ENCODE assay signal across 1 cellular context in the genomic region with DNA sequence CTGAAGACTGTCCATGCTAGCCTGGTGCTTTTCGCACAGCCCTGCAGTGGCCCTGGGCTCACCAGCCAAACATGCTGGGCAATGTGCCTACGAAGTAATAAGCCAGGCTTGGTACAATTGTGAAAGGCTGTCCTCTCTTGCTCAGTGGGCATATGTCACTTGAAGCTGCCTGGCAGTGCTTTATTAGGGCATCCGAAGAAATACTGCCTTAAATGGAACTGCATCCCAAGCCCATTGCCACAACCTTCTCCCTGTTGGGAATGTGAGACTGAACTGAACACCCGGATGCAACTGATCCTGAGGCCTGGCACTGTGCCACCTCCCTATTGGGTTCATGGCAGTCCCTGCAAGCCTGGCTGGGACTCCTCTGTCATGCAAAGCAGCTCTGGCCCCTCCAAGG.
TF ChIP-seq lines count a peak whose summit lies in the region.

No MANE protein-coding gene starts in this region.

TF ChIP-seq in IMR-90, 13 proteins besides CTCF, POLR2A, EP300 and RAD21:
- TF ChIP-seq RFX5 (IDR thresholded peaks at IDR 0.05; ENCODE audit: low read depth, low read length): no peak
- no peak for TF ChIP-seq RCOR1 (IDR thresholded peaks at IDR 0.05; ENCODE audit: insufficient replicate concordance, low read length)
- no peak for TF ChIP-seq FOS (IDR thresholded peaks at IDR 0.05; ENCODE audit: low read depth, low read length)
- no peak for TF ChIP-seq BHLHE40 (IDR thresholded peaks at IDR 0.05; ENCODE audit: low read depth, low read length)
- TF ChIP-seq USF2 (IDR thresholded peaks at IDR 0.05; ENCODE audit: low read depth, low read length): no peak
- no peak for TF ChIP-seq CEBPB (IDR thresholded peaks at IDR 0.05; ENCODE audit: low read depth, low read length)
- TF ChIP-seq ELK1 (IDR thresholded peaks at IDR 0.05; ENCODE audit: borderline replicate concordance, low read depth, low read length): no peak
- no peak for TF ChIP-seq NFE2L2 (IDR thresholded peaks at IDR 0.05; ENCODE audit: low read depth, low read length)
- no peak for TF ChIP-seq MXI1 (IDR thresholded peaks at IDR 0.05; ENCODE audit: borderline replicate concordance, low read depth, low read length)
- TF ChIP-seq CHD1 (IDR thresholded peaks at IDR 0.05; ENCODE audit: low read depth, low read length): no peak
- TF ChIP-seq MAFK (IDR thresholded peaks at IDR 0.05; ENCODE audit: low read depth, low read length): no peak
- no peak for TF ChIP-seq MAZ (IDR thresholded peaks at IDR 0.05; ENCODE audit: borderline replicate concordance, low read depth, low read length)
- TF ChIP-seq SMC3 (IDR thresholded peaks at IDR 0.05; ENCODE audit: low read depth, low read length): no peak
